8 cellular contexts compared by ENCODE assay signal in genomic region chr13:112711528-112712265, GRCh38. TPM values are rescaled to one million over a fixed set of nuclear protein-coding genes. Genes with fewer than 3 reads are reported as not detected.
DNase-seq lines count a peak whose midpoint lies in the region; ATAC-seq, FAIRE-seq and TF ChIP-seq lines count a peak whose summit lies in the region.

No MANE protein-coding gene starts in this region.

- H3K4me2 ChIP-seq in PC-9: peak overlapping the region; percentile 81

- H4K20me1 ChIP-seq in PC-9 (ENCODE audit: insufficient read depth): peaks cover 2% of the 10 kb centered on the region; the same call in 1 of the 2 replicates

- H3K4me3 ChIP-seq in PC-9 (peak overlapping the region; percentile 47), thyroid gland (replicated peaks in 1 of 3) (no peak overlapping the region)

- TF ChIP-seq CTCF in PC-9 (conservative IDR thresholded peaks at IDR 0.05): peak; percentile 60
- TF ChIP-seq CTCF in thyroid gland (IDR thresholded peaks at IDR 0.05): no peak

- H3K27me3 ChIP-seq in PC-9 (ENCODE audit: insufficient read depth, low read depth): no peaks in the 10 kb centered on the region
- no peaks in the 10 kb centered on the region for H3K27me3 ChIP-seq in thyroid gland

- H3K36me3 ChIP-seq in PC-9 (ENCODE audit: low read depth): no peaks in the 10 kb centered on the region
- H3K36me3 ChIP-seq in thyroid gland: no peaks in the 10 kb centered on the region

- H3K9me3 ChIP-seq in PC-9 (ENCODE audit: insufficient read depth, low read depth) (no peaks in the 10 kb centered on the region), thyroid gland (no peaks in the 10 kb centered on the region)

- H3K4me1 ChIP-seq in PC-9 (replicated peaks; ENCODE audit: insufficient read depth) (peaks cover 51% of the 10 kb centered on the region), thyroid gland (peaks cover 19 to 44% of the 10 kb centered on the region in 2 donors)

- CTCF ChIA-PET in PC-9 (lab: Charles Lee): interaction anchor here (0.6 kb wide), 1 partner anchor 23 kb away, joined by 3 read pairs; no protein-coding TSS in a partner anchor

- peak; percentile 94 for FAIRE-seq in endometrium (lab: Jason Lieb, UNC)

- ATAC-seq in HG02759 (IDR thresholded peaks at IDR 0.05; ENCODE audit: unreplicated experiment): peak; percentile 77

- H3F3A ChIP-seq in PC-9 (ENCODE audit: insufficient read depth, low read depth): peaks cover 31% of the 10 kb centered on the region

- no TSS peak for BruUV-seq in PC-9 (replicated peaks; lab: Mats Ljungman, UMichigan)

- H3K9me2 ChIP-seq in PC-9 (ENCODE audit: insufficient read depth): no peaks in the 10 kb centered on the region

- no peak for TF ChIP-seq POLR2A in thyroid gland (IDR thresholded peaks at IDR 0.05)

- intact Hi-C loops in PC-9 (cut with micrococcal nuclease; ENCODE audit: unreplicated experiment): loop anchor here (1.0 kb wide), 1 partner anchor 8 kb away; no protein-coding TSS in a partner anchor
- intact Hi-C loops in thyroid gland (cut with DNase I): loop anchor here (5.0 kb wide), 1 partner anchor 81 kb away; no protein-coding TSS in a partner anchor

- H2AFZ ChIP-seq in PC-9: peak overlapping the region; percentile 67

- DNase-seq in SIG-M5 treated with dmso at 0.1 percent for 504 hours (lab: John Stamatoyannopoulos, UW; ENCODE audit: unreplicated experiment) (peak; percentile 20), SIG-M5 (lab: John Stamatoyannopoulos, UW) (no peak), PC-9 (peak; percentile 85 to 97), medulla oblongata (ENCODE audit: extremely low spot score) (peak; percentile 56), thyroid gland (peak; percentile 82 to 88), NCI-H128 (lab: John Stamatoyannopoulos, UW; ENCODE audit: unreplicated experiment) (no peak)

- WGBS in thyroid gland, 2 donors: 12 to 17% methylated on average over 19 to 22 of the region's 22 CpGs

- H3K79me2 ChIP-seq in PC-9 (ENCODE audit: low read depth): peaks cover 87% of the 10 kb centered on the region

- H3K27ac ChIP-seq in PC-9 (peak overlapping the region; percentile 73), thyroid gland (peak overlapping the region; percentile 45 to 87 (median 83))

- POLR2A ChIA-PET in PC-9 (lab: Charles Lee; ENCODE audit: unreplicated experiment): interaction anchor here (0.6 to 1.0 kb wide), 3 partner anchors 14 to 706 kb away, joined by 3 to 6 read pairs (median 5); no protein-coding TSS in a partner anchor

RNA-seq across cellular contexts. Expression of gene ATP11A, which starts 21.9 kb away (rescaled TPM):
- 65.6 and 92.2 TPM in 2 replicates for total RNA-seq in PC-9 (2021)
- total RNA-seq in thyroid gland: 10 to 100 TPM; 32.1 to 83.6 (median 46.2) TPM

Comparison
In these comparisons a context has a peak if more than half of its experiments do, and no peak if none do; other contexts are left out.
1. DNase-seq: peak in SIG-M5 treated with dmso at 0.1 percent for 504 hours (single experiment), PC-9 (2 of 2), medulla oblongata (single experiment) and thyroid gland (2 of 2); none in SIG-M5 (single experiment) and NCI-H128 (single experiment).